In genomic region chr1:183023601-183024351, GRCh38 we compare ENCODE assay signal across 1 cellular context.
A peak's percentile ranks its signal among the peaks of the same experiment; 100 is the strongest.
TF ChIP-seq lines count a peak whose summit lies in the region.

No MANE protein-coding gene starts in this region.

TF ChIP-seq in HepG2, 621 proteins besides CTCF, POLR2A, EP300 and RAD21 (continued from another document and continues in another):
- TF ChIP-seq THAP9 (CRISPR knock-in tag; IDR thresholded peaks at IDR 0.05; ENCODE audit: borderline replicate concordance) (0 out of 2 replicates have a peak, but pooled peaks have one; percentile 23), ZNF33B (CRISPR knock-in tag; IDR thresholded peaks at IDR 0.05) (peak; percentile 81; the same call in 1 of the 2 replicates), ZNF451 (CRISPR knock-in tag; IDR thresholded peaks at IDR 0.05) (0 out of 2 replicates have a peak, but pooled peaks have one; percentile 72), ZNF816 (CRISPR knock-in tag; IDR thresholded peaks at IDR 0.05; ENCODE audit: borderline replicate concordance) (0 out of 2 replicates have a peak, but pooled peaks have one; percentile 62), KAT8 (CRISPR knock-in tag; IDR thresholded peaks at IDR 0.05) (peak; percentile 65), NFE2L1 (CRISPR knock-in tag; IDR thresholded peaks at IDR 0.05; ENCODE audit: borderline replicate concordance) (no peak), ZZZ3 (CRISPR knock-in tag; IDR thresholded peaks at IDR 0.05; ENCODE audit: borderline replicate concordance) (no peak), ETV5 (CRISPR knock-in tag; IDR thresholded peaks at IDR 0.05; ENCODE audit: borderline replicate concordance) (0 out of 2 replicates have a peak, but pooled peaks have one; percentile 36), ZNF512B (CRISPR knock-in tag; IDR thresholded peaks at IDR 0.05; ENCODE audit: borderline replicate concordance) (no peak), SRY (CRISPR knock-in tag; IDR thresholded peaks at IDR 0.05) (peak; percentile 67), MBD4 (IDR thresholded peaks at IDR 0.05; ENCODE audit: borderline replicate concordance, low read length) (no peak), NR2F1 (CRISPR knock-in tag; IDR thresholded peaks at IDR 0.05) (peak in 1 of 2 experiments; percentile 35; a peak in 1 of 4 replicates), ZFP41 (CRISPR knock-in tag; IDR thresholded peaks at IDR 0.05; ENCODE audit: borderline replicate concordance) (0 out of 2 replicates have a peak, but pooled peaks have one; percentile 23), ZKSCAN8 (CRISPR knock-in tag; IDR thresholded peaks at IDR 0.05; ENCODE audit: borderline replicate concordance) (peak; percentile 62; the same call in 1 of the 2 replicates), ZNF550 (CRISPR knock-in tag; IDR thresholded peaks at IDR 0.05; ENCODE audit: borderline replicate concordance) (no peak), ZSCAN21 (CRISPR knock-in tag; IDR thresholded peaks at IDR 0.05; ENCODE audit: borderline replicate concordance) (peak; percentile 63), GFI1 (CRISPR knock-in tag; IDR thresholded peaks at IDR 0.05; ENCODE audit: borderline replicate concordance) (no peak), ZNF678 (CRISPR knock-in tag; IDR thresholded peaks at IDR 0.05) (no peak), GZF1 (CRISPR knock-in tag; IDR thresholded peaks at IDR 0.05) (no peak), ESRRA (CRISPR knock-in tag; IDR thresholded peaks at IDR 0.05; ENCODE audit: low read depth) (peak; percentile 40; the same call in 1 of the 2 replicates), ZNF615 (CRISPR knock-in tag; IDR thresholded peaks at IDR 0.05; ENCODE audit: borderline replicate concordance) (no peak), ZBTB7A (CRISPR knock-in tag; IDR thresholded peaks at IDR 0.05) (no peak), ZNF142 (CRISPR knock-in tag; IDR thresholded peaks at IDR 0.05) (0 out of 2 replicates have a peak, but pooled peaks have one; percentile 36), MXD3 (CRISPR knock-in tag; IDR thresholded peaks at IDR 0.05) (peak; percentile 47; the same call in 1 of the 2 replicates), ZNF782 (CRISPR knock-in tag; IDR thresholded peaks at IDR 0.05; ENCODE audit: borderline replicate concordance) (0 out of 2 replicates have a peak, but pooled peaks have one; percentile 41), HNRNPK (IDR thresholded peaks at IDR 0.05; ENCODE audit: low read depth, low read length, poor library complexity, severe bottlenecking) (no peak), ETS1 (CRISPR knock-in tag; IDR thresholded peaks at IDR 0.05) (no peak), REPIN1 (CRISPR knock-in tag; IDR thresholded peaks at IDR 0.05; ENCODE audit: borderline replicate concordance, low read depth) (peak; percentile 46), ZNF558 (CRISPR knock-in tag; IDR thresholded peaks at IDR 0.05; ENCODE audit: borderline replicate concordance) (no peak), ARNT2 (CRISPR knock-in tag; IDR thresholded peaks at IDR 0.05; ENCODE audit: low read depth) (0 out of 2 replicates have a peak, but pooled peaks have one; percentile 56), PHF5A (CRISPR knock-in tag; IDR thresholded peaks at IDR 0.05; ENCODE audit: low read depth, unreplicated experiment) (no peak), ZNF513 (CRISPR knock-in tag; conservative IDR thresholded peaks at IDR 0.05) (no peak), PAF1 (CRISPR knock-in tag; IDR thresholded peaks at IDR 0.05) (no peak), ZNF713 (CRISPR knock-in tag; IDR thresholded peaks at IDR 0.05) (no peak), HINFP (CRISPR knock-in tag; IDR thresholded peaks at IDR 0.05; ENCODE audit: low read depth) (no peak), ZNF274 (CRISPR knock-in tag; IDR thresholded peaks at IDR 0.05) (peak; percentile 72), NFIC (IDR thresholded peaks at IDR 0.05; ENCODE audit: low read length) (no peak), DMAP1 (CRISPR knock-in tag; IDR thresholded peaks at IDR 0.05) (peak; percentile 73; the same call in 1 of the 2 replicates), ZNF501 (CRISPR knock-in tag; IDR thresholded peaks at IDR 0.05) (no peak), SOX5 (CRISPR knock-in tag; IDR thresholded peaks at IDR 0.05; ENCODE audit: borderline replicate concordance) (peak; percentile 22; the same call in 1 of the 2 replicates), NR2C2 (CRISPR knock-in tag; IDR thresholded peaks at IDR 0.05; ENCODE audit: borderline replicate concordance) (no peak), NCOR1 (IDR thresholded peaks at IDR 0.05; ENCODE audit: borderline replicate concordance, low read length) (no peak), U2AF2 (IDR thresholded peaks at IDR 0.05; ENCODE audit: low read depth, low read length) (no peak), NFKBIZ (CRISPR knock-in tag; IDR thresholded peaks at IDR 0.05) (no peak), ZFP36L2 (CRISPR knock-in tag; IDR thresholded peaks at IDR 0.05) (no peak), ZNF276 (CRISPR knock-in tag; IDR thresholded peaks at IDR 0.05; ENCODE audit: low read depth) (peak; percentile 72; the same call in 1 of the 2 replicates)
